19 cellular contexts compared by ENCODE assay signal in genomic region chr7:5508698-5509097, GRCh38.
"Had no signal": no experiment of that assay in that cellular context is flagged by ENCODE, and none has a peak within 500 bp of the region (broad histone marks: within the 10 kb centered on the region; RNA-seq: fewer than 3 reads in every experiment).

No MANE protein-coding gene starts in this region.

- FAIRE-seq: frontal cortex, urothelium cell line had no signal

- H3K9me3 ChIP-seq: body of pancreas, esophagus squamous epithelium, heart left ventricle, lower lobe of right lung, stomach, thoracic aorta had no signal

- H3K27ac ChIP-seq: body of pancreas, coronary artery, esophagus squamous epithelium, heart left ventricle, lower lobe of right lung, parathyroid adenoma, stomach had no signal

- ATAC-seq: activated T-cell treated with anti-CD3 and anti-CD28 coated beads, Interleukin-2, amount 50 U/mL, for 4 hours; body of pancreas; heart left ventricle; left cardiac atrium; lower lobe of right lung; T-helper 17 cell had no signal

- DNase-seq: activated CD4-positive, alpha-beta memory T cell treated with anti-CD3 and anti-CD28 coated beads, Interleukin-2, amount 10 ng/mL, durations not matched to agents 7 days and 5 days; activated CD4-positive, alpha-beta T cell treated with anti-CD3 and anti-CD28 coated beads for 4 hours; activated effector memory CD4-positive, alpha-beta T cell treated with Interleukin-2 at 50 U/mL for 16 hours; activated T-cell treated with anti-CD3 and anti-CD28 coated beads, Interleukin-2, amount 50 U/mL, for 4 hours; body of pancreas; central memory CD4-positive, alpha-beta T cell; esophagus squamous epithelium; heart left ventricle; left cardiac atrium; lower lobe of right lung; stimulated activated CD4-positive, alpha-beta T cell treated with anti-CD3 and anti-CD28 coated beads, Interleukin-12 subunit alpha, Interleukin-12 subunit beta, amount 100 ng/mL, for 4 hours; stimulated activated CD4-positive, alpha-beta T cell treated with anti-CD3 and anti-CD28 coated beads, Interleukin-2, amount 100 ng/mL, for 24 hours; stomach; T-helper 17 cell had no signal

- H3K9ac ChIP-seq: parathyroid adenoma had no signal

- H3K27me3 ChIP-seq: body of pancreas, esophagus squamous epithelium, heart left ventricle, stomach had no signal

- H3K4me3 ChIP-seq: body of pancreas, coronary artery, esophagus squamous epithelium, heart left ventricle, lower lobe of right lung, stomach, thoracic aorta had no signal

- H2AFZ ChIP-seq: parathyroid adenoma had no signal
